In genomic region chr15:67161412-67161811, GRCh38 we compare ENCODE assay signal across 21 cellular contexts.
DNase-seq lines count a peak whose midpoint lies in the region; ATAC-seq, FAIRE-seq and TF ChIP-seq lines count a peak whose summit lies in the region.
"Had no signal": no experiment of that assay in that cellular context is flagged by ENCODE, and none has a peak within 500 bp of the region (broad histone marks: within the 10 kb centered on the region; RNA-seq: fewer than 3 reads in every experiment).

No MANE protein-coding gene starts in this region.

- DNase-seq in CD1c-positive myeloid dendritic cell (ENCODE audit: extremely low spot score) (peak; percentile 66), hepatocyte (ENCODE audit: low spot score) (no peak), small intestine (no peak), kidney tubule cell (ENCODE audit: low spot score) (no peak)
- no peak for DNase-seq in T-helper 2 cell treated with Interferon-gamma antibody and Interleukin-4, amounts not matched to agents 5 μg/mL and 100 μg/mL, for 36 hours (ENCODE audit: low spot score)
- no peak for DNase-seq in natural killer cell treated with Interleukin-12 subunit alpha and Interleukin-12 subunit beta and Interleukin-15 and Interleukin-18, amount 100 ng/mL, for 72 hours (ENCODE audit: low spot score)
- DNase-seq: activated CD4-positive, alpha-beta T cell treated with anti-CD3 and anti-CD28 coated beads, Interleukin-2, amount 50 U/mL, for 1 hour; activated gamma-delta T cell; foreskin fibroblast; H7; KBM-7; NCI-H2029 treated with DMSO at 0.1 percent for 48 hours; SW 1271 had no signal

- H3K9me2 ChIP-seq in OCI-LY1 (ENCODE audit: low read depth, low read length) (no peaks in the 10 kb centered on the region), hepatocyte (replicated peaks; ENCODE audit: insufficient read depth) (no peaks in the 10 kb centered on the region)

- no peak overlapping the region for H3K4me3 Mint-ChIP-seq in T-helper 2 cell treated with Interferon-gamma antibody and Interleukin-4, amounts not matched to agents 5 μg/mL and 100 μg/mL, for 36 hours
- H3K4me3 Mint-ChIP-seq in natural killer cell treated with Interleukin-12 subunit alpha and Interleukin-12 subunit beta and Interleukin-15 and Interleukin-18, amount 100 ng/mL, for 72 hours = no peak overlapping the region

- peaks cover 22% of the 10 kb centered on the region for H3K4me1 Mint-ChIP-seq in T-helper 2 cell treated with Interferon-gamma antibody and Interleukin-4, amounts not matched to agents 5 μg/mL and 100 μg/mL, for 36 hours (ENCODE audit: low read depth)
- H3K4me1 Mint-ChIP-seq in natural killer cell treated with Interleukin-12 subunit alpha and Interleukin-12 subunit beta and Interleukin-15 and Interleukin-18, amount 100 ng/mL, for 72 hours (ENCODE audit: low read depth in 2 of 2) = peaks cover 26 to 44% of the 10 kb centered on the region in 2 donors

- H3K4me3 ChIP-seq in OCI-LY1 (ENCODE audit: low read depth, low read length, poor library complexity, severe bottlenecking) = no peak overlapping the region
- H3K4me3 ChIP-seq in hepatocyte = no peak overlapping the region
- H3K4me3 ChIP-seq in small intestine (ENCODE audit: low read depth in 1 of 2, low read length in 2 of 2) = no peak overlapping the region
- H3K4me3 ChIP-seq: lung, thoracic aorta had no signal

- H4K20me1 ChIP-seq in OCI-LY1 (ENCODE audit: insufficient read depth, low read length) = no peaks in the 10 kb centered on the region
- peaks cover 18% of the 10 kb centered on the region for H4K20me1 ChIP-seq in hepatocyte (ENCODE audit: insufficient read depth, poor library complexity, severe bottlenecking)

- H3K27me3 ChIP-seq in OCI-LY1 (ENCODE audit: insufficient read depth, low read length) = no peaks in the 10 kb centered on the region
- no peaks in the 10 kb centered on the region for H3K27me3 ChIP-seq in hepatocyte
- H3K27me3 ChIP-seq in small intestine (ENCODE audit: control insufficient read depth in 2 of 2, insufficient read depth in 2 of 2, low read length in 2 of 2) = no peaks in the 10 kb centered on the region

- TF ChIP-seq CTCF in OCI-LY1 (IDR thresholded peaks at IDR 0.05; ENCODE audit: low read length) (no peak), hepatocyte (IDR thresholded peaks at IDR 0.05; ENCODE audit: poor library complexity) (no peak)

- peaks cover 6% of the 10 kb centered on the region for H3K79me2 ChIP-seq in OCI-LY1 (ENCODE audit: insufficient read depth, low read length)
- H3K79me2 ChIP-seq in hepatocyte = peaks cover 74% of the 10 kb centered on the region

- WGBS in hepatocyte (ENCODE audit: low lambda C conversion rate, missing lambda C conversion rate) = 91% methylated on average over 5 of the region's 5 CpGs
- WGBS in small intestine, 3 donors = 91 to 93% (median 92%) methylated on average over 5 of the region's 5 CpGs

- H3K4me2 ChIP-seq in OCI-LY1 (ENCODE audit: low read length) (peak overlapping the region; percentile 2; the same call in 1 of the 2 replicates), hepatocyte (no peak overlapping the region)

- ATAC-seq in natural killer cell treated with Interleukin-12 subunit alpha and Interleukin-12 subunit beta and Interleukin-15 and Interleukin-18, amount 100 ng/mL, for 72 hours = no peak
- ATAC-seq: Right ventricle myocardium inferior, sciatic nerve had no signal

- H3K9ac ChIP-seq in OCI-LY1 (ENCODE audit: low read length) = no peak overlapping the region

- H3K27ac Mint-ChIP-seq in T-helper 2 cell treated with Interferon-gamma antibody and Interleukin-4, amounts not matched to agents 5 μg/mL and 100 μg/mL, for 36 hours = no peak overlapping the region
- H3K27ac Mint-ChIP-seq in natural killer cell treated with Interleukin-12 subunit alpha and Interleukin-12 subunit beta and Interleukin-15 and Interleukin-18, amount 100 ng/mL, for 72 hours = no peak overlapping the region

- H3F3A ChIP-seq in OCI-LY1 (ENCODE audit: insufficient read depth, low read length) = no peaks in the 10 kb centered on the region

- H3K27me3 Mint-ChIP-seq in T-helper 2 cell treated with Interferon-gamma antibody and Interleukin-4, amounts not matched to agents 5 μg/mL and 100 μg/mL, for 36 hours (ENCODE audit: low read depth) = no peaks in the 10 kb centered on the region
- H3K27me3 Mint-ChIP-seq in natural killer cell treated with Interleukin-12 subunit alpha and Interleukin-12 subunit beta and Interleukin-15 and Interleukin-18, amount 100 ng/mL, for 72 hours = no peaks in the 10 kb centered on the region

- H3K4me1 ChIP-seq in OCI-LY1 (ENCODE audit: insufficient read depth, low read length, severe bottlenecking) = peaks cover 34% of the 10 kb centered on the region
- H3K4me1 ChIP-seq in hepatocyte (ENCODE audit: insufficient read depth) = peaks cover 4% of the 10 kb centered on the region
- H3K4me1 ChIP-seq in small intestine (ENCODE audit: control insufficient read depth in 2 of 2, insufficient read depth in 1 of 2, low read depth in 1 of 2, low read length in 1 of 2) = peaks cover 5 to 15% of the 10 kb centered on the region in 2 donors

- H3K36me3 ChIP-seq in OCI-LY1 (ENCODE audit: insufficient read depth, low read length) = peaks cover 26% of the 10 kb centered on the region
- no peaks in the 10 kb centered on the region for H3K36me3 ChIP-seq in hepatocyte (replicated peaks; ENCODE audit: insufficient read depth, low read depth)
- peaks cover 0 to 5% of the 10 kb centered on the region in 2 donors for H3K36me3 ChIP-seq in small intestine (ENCODE audit: control insufficient read depth in 2 of 2, insufficient read depth in 2 of 2, low read length in 2 of 2)
- H3K36me3 ChIP-seq: thoracic aorta had no signal

- no peak for FAIRE-seq in small intestine (lab: Jason Lieb, UNC)
- FAIRE-seq: D721Med, keratinocyte had no signal

- no peaks in the 10 kb centered on the region for H3K9me3 ChIP-seq in OCI-LY1 (ENCODE audit: low read length)
- H3K9me3 ChIP-seq in hepatocyte (ENCODE audit: low read depth) = no peaks in the 10 kb centered on the region
- H3K9me3 ChIP-seq in small intestine (ENCODE audit: control insufficient read depth, low read depth) = no peaks in the 10 kb centered on the region
- H3K9me3 ChIP-seq: thoracic aorta had no signal

- H3K36me3 Mint-ChIP-seq in T-helper 2 cell treated with Interferon-gamma antibody and Interleukin-4, amounts not matched to agents 5 μg/mL and 100 μg/mL, for 36 hours (ENCODE audit: low read depth) = peaks cover 18% of the 10 kb centered on the region
- H3K36me3 Mint-ChIP-seq in natural killer cell treated with Interleukin-12 subunit alpha and Interleukin-12 subunit beta and Interleukin-15 and Interleukin-18, amount 100 ng/mL, for 72 hours = no peaks in the 10 kb centered on the region

- no peaks in the 10 kb centered on the region for H3K9me3 Mint-ChIP-seq in T-helper 2 cell treated with Interferon-gamma antibody and Interleukin-4, amounts not matched to agents 5 μg/mL and 100 μg/mL, for 36 hours
- H3K9me3 Mint-ChIP-seq in natural killer cell treated with Interleukin-12 subunit alpha and Interleukin-12 subunit beta and Interleukin-15 and Interleukin-18, amount 100 ng/mL, for 72 hours = no peaks in the 10 kb centered on the region

- peak overlapping the region; percentile 40 for H3K27ac ChIP-seq in OCI-LY1 (ENCODE audit: low read depth, low read length, poor library complexity, severe bottlenecking)
- peak overlapping the region; percentile 32 for H3K27ac ChIP-seq in hepatocyte
- H3K27ac ChIP-seq in small intestine (ENCODE audit: low read depth in 1 of 2, low read length in 1 of 2) = peak overlapping the region; percentile 7 to 27
- H3K27ac ChIP-seq: epithelial cell of prostate, thoracic aorta had no signal

- H2AFZ ChIP-seq in OCI-LY1 (ENCODE audit: low read length) (no peak overlapping the region), hepatocyte (no peak overlapping the region)
